Comparison of ENCODE assay signal across 8 cellular contexts in the genomic region with DNA sequence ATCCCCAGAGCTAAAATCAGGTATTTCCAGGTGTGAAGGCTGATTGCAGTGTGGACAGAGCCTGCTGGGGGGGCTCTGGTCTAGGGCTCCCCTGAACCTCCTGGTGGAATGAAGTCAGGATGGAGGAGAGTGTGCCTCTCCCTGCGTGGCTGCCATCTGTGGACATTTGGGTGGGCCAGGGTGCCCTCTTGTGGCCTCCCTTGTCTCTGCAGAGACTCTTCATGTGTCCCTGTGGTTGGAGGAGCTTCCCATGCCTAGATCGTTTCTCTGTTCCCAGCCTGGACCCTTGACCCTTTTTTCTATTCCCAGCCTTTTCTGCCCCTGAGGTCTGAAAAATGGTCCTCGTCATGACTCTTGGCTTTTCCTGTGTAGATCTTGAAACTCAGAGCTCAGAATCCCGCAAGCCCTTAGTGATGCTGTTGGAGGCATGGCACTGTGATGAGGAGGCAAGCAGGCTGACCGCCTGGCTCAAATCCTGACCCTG. TPM values are rescaled to one million over a fixed set of nuclear protein-coding genes. Genes with fewer than 3 reads are reported as not detected.
A peak's percentile ranks its signal among the peaks of the same experiment; 100 is the strongest.
DNase-seq lines count a peak whose midpoint lies in the region; TF ChIP-seq lines count a peak whose summit lies in the region.

No MANE protein-coding gene starts in this region.

- H3K27ac Mint-ChIP-seq in mesothelial cell of epicardium, result no peak overlapping the region

- peaks cover 4% of the 10 kb centered on the region for H3K27me3 Mint-ChIP-seq in mesothelial cell of epicardium (ENCODE audit: low read depth)

- DNase-seq in activated gamma-delta T cell treated with Interleukin-2 at 50 U/mL for 16 hours (peak; percentile 41), activated gamma-delta T cell (lab: John Stamatoyannopoulos, UW) (no peak), NCI-H2227 (lab: John Stamatoyannopoulos, UW; ENCODE audit: unreplicated experiment) (peak; percentile 62), mesothelial cell of epicardium (ENCODE audit: low spot score in 2 of 2, unreplicated experiment in 2 of 2) (peak in 1 of 2 experiments; percentile 68), GF-D8 (lab: John Stamatoyannopoulos, UW) (no peak)
- DNase-seq in activated CD4-positive, alpha-beta T cell treated with anti-CD3 and anti-CD28 coated beads, Interleukin-2, amount 50 U/mL, for 24 hours (ENCODE audit: low read depth in 1 of 2, low spot score in 1 of 2), result peak; percentile 25 to 35
- peak; percentile 29 for DNase-seq in effector CD4-positive, alpha-beta T cell
- peak; percentile 28 for DNase-seq in stimulated activated naive CD4-positive, alpha-beta T cell treated with Interleukin-2 at 50 U/mL for 16 hours (lab: John Stamatoyannopoulos, UW)

- H3K9me3 Mint-ChIP-seq in mesothelial cell of epicardium, result no peaks in the 10 kb centered on the region

- no peaks in the 10 kb centered on the region for H3K36me3 Mint-ChIP-seq in mesothelial cell of epicardium

- H3K4me1 Mint-ChIP-seq in mesothelial cell of epicardium, result no peaks in the 10 kb centered on the region

- H3K4me3 Mint-ChIP-seq in mesothelial cell of epicardium, result no peak overlapping the region

- TF ChIP-seq CTCF in mesothelial cell of epicardium (IDR thresholded peaks at IDR 0.05; ENCODE audit: unreplicated experiment), result peak; percentile 45

RNA-seq across cellular contexts. Expression of a gene that starts 9.9 kb away (rescaled TPM):
- 81.6 to 90.3 TPM (median 86.0 TPM) in 3 replicates for total RNA-seq in mesothelial cell of epicardium

Comparison
In these comparisons a context has a peak if more than half of its experiments do, and no peak if none do; other contexts are left out.
1. DNase-seq: peak in activated gamma-delta T cell treated with Interleukin-2 at 50 U/mL for 16 hours (single experiment), NCI-H2227 (single experiment), activated CD4-positive, alpha-beta T cell treated with anti-CD3 and anti-CD28 coated beads, Interleukin-2, amount 50 U/mL, for 24 hours (2 of 2), effector CD4-positive, alpha-beta T cell (single experiment) and stimulated activated naive CD4-positive, alpha-beta T cell treated with Interleukin-2 at 50 U/mL for 16 hours (single experiment); none in activated gamma-delta T cell (single experiment) and GF-D8 (single experiment).